In genomic region chr2:1601064-1601405, GRCh38 we compare ENCODE assay signal across 26 cellular contexts.
DNase-seq lines count a peak whose midpoint lies in the region; ATAC-seq and TF ChIP-seq lines count a peak whose summit lies in the region.
"Had no signal": no experiment of that assay in that cellular context is flagged by ENCODE, and none has a peak within 500 bp of the region (broad histone marks: within the 10 kb centered on the region; RNA-seq: fewer than 3 reads in every experiment).

No MANE protein-coding gene starts in this region.

- H3K9me3 Mint-ChIP-seq in naive thymus-derived CD8-positive, alpha-beta T cell = no peaks in the 10 kb centered on the region
- no peaks in the 10 kb centered on the region for H3K9me3 Mint-ChIP-seq in CD8-positive, alpha-beta T cell
- H3K9me3 Mint-ChIP-seq: activated CD8-positive, alpha-beta T cell treated with anti-CD3 and anti-CD28 coated beads for 36 hours; mesothelial cell of epicardium; stimulated activated naive CD8-positive, alpha-beta T cell treated with anti-CD3 and anti-CD28 coated beads, Interleukin-15, amount 100 ng/mL, for 72 hours had no signal

- H3K4me3 Mint-ChIP-seq in naive thymus-derived CD8-positive, alpha-beta T cell = no peak overlapping the region
- no peak overlapping the region for H3K4me3 Mint-ChIP-seq in CD8-positive, alpha-beta T cell
- H3K4me3 Mint-ChIP-seq: activated CD8-positive, alpha-beta T cell treated with anti-CD3 and anti-CD28 coated beads for 36 hours; mesothelial cell of epicardium; stimulated activated naive CD8-positive, alpha-beta T cell treated with anti-CD3 and anti-CD28 coated beads, Interleukin-15, amount 100 ng/mL, for 72 hours had no signal

- no peak overlapping the region for H3K27ac Mint-ChIP-seq in naive thymus-derived CD8-positive, alpha-beta T cell
- no peak overlapping the region for H3K27ac Mint-ChIP-seq in CD8-positive, alpha-beta T cell
- H3K27ac Mint-ChIP-seq: activated CD8-positive, alpha-beta T cell treated with anti-CD3 and anti-CD28 coated beads for 36 hours; mesothelial cell of epicardium; stimulated activated naive CD8-positive, alpha-beta T cell treated with anti-CD3 and anti-CD28 coated beads, Interleukin-15, amount 100 ng/mL, for 72 hours had no signal

- CTCF ChIA-PET in CD8-positive, alpha-beta T cell (lab: Charles Lee) = no interaction called here

- peak; percentile 12 for DNase-seq in activated effector memory CD4-positive, alpha-beta T cell treated with anti-CD3 and anti-CD28 coated beads, Interleukin-2, amount 50 U/mL, for 16 hours
- no peak for DNase-seq in activated effector memory CD4-positive, alpha-beta T cell treated with Interleukin-2 at 50 U/mL for 16 hours
- DNase-seq in RWPE2 (ENCODE audit: low spot score) = peak; percentile 48
- DNase-seq in left colon = peak in 1 of 2 donors; percentile 18
- DNase-seq in suprapubic skin (ENCODE audit: low spot score in 2 of 2) = peak; percentile 32 to 46
- no peak for DNase-seq in naive thymus-derived CD8-positive, alpha-beta T cell
- DNase-seq in NCI-H1436 treated with DMSO at 0.1 percent for 48 hours (lab: John Stamatoyannopoulos, UW) = no peak
- DNase-seq in CD8-positive, alpha-beta T cell = no peak
- DNase-seq: activated CD8-positive, alpha-beta T cell treated with anti-CD3 and anti-CD28 coated beads for 36 hours; activated naive CD4-positive, alpha-beta T cell treated with Interleukin-2 at 50 U/mL for 16 hours; caudate nucleus; kidney glomerular epithelial cell; MV-4-11; NCI-H187; NCI-H2227 treated with DMSO at 0.1 percent for 48 hours; NCI-H82; spleen; stimulated activated CD4-positive, alpha-beta T cell treated with anti-CD3 and anti-CD28 coated beads, Interleukin-4, amount 100 ng/mL, for 24 hours; stimulated activated naive CD8-positive, alpha-beta T cell treated with anti-CD3 and anti-CD28 coated beads, Interleukin-15, amount 100 ng/mL, for 72 hours; T1000 had no signal

- ATAC-seq in RWPE2 (ENCODE audit: low read depth) (peak; percentile 43), left colon (peak; percentile 61)
- no peak for ATAC-seq in naive thymus-derived CD8-positive, alpha-beta T cell
- ATAC-seq in CD8-positive, alpha-beta T cell = no peak
- ATAC-seq: activated CD4-positive, CD25-positive, alpha-beta regulatory T cell treated with anti-CD3 and anti-CD28 coated beads, Interleukin-2, amount 50 U/mL, for 24 hours; activated CD8-positive, alpha-beta T cell treated with anti-CD3 and anti-CD28 coated beads for 36 hours; K562; stimulated activated naive CD8-positive, alpha-beta T cell treated with anti-CD3 and anti-CD28 coated beads, Interleukin-15, amount 100 ng/mL, for 72 hours had no signal

- no peak overlapping the region for H3K4me3 ChIP-seq in RWPE2 (ENCODE audit: severe bottlenecking)
- no peak overlapping the region for H3K4me3 ChIP-seq in suprapubic skin
- H3K4me3 ChIP-seq in CD8-positive, alpha-beta T cell (ENCODE audit: low read depth, low read length) = no peak overlapping the region
- H3K4me3 ChIP-seq: dorsolateral prefrontal cortex, K562, spleen had no signal

- H3K27me3 ChIP-seq in RWPE2 (ENCODE audit: insufficient read depth, poor library complexity, severe bottlenecking) = no peaks in the 10 kb centered on the region
- no peaks in the 10 kb centered on the region for H3K27me3 ChIP-seq in suprapubic skin
- no peaks in the 10 kb centered on the region for H3K27me3 ChIP-seq in CD8-positive, alpha-beta T cell (ENCODE audit: insufficient read depth, low read length)

- H3K27me3 Mint-ChIP-seq in naive thymus-derived CD8-positive, alpha-beta T cell = peaks cover 3 to 22% (median 8%) of the 10 kb centered on the region in 5 donors
- peaks cover 6% of the 10 kb centered on the region for H3K27me3 Mint-ChIP-seq in CD8-positive, alpha-beta T cell (ENCODE audit: low read depth)
- H3K27me3 Mint-ChIP-seq: activated CD8-positive, alpha-beta T cell treated with anti-CD3 and anti-CD28 coated beads for 36 hours; stimulated activated naive CD8-positive, alpha-beta T cell treated with anti-CD3 and anti-CD28 coated beads, Interleukin-15, amount 100 ng/mL, for 72 hours had no signal

- POLR2A ChIA-PET in naive thymus-derived CD8-positive, alpha-beta T cell (lab: Charles Lee) = no interaction called here
- POLR2A ChIA-PET in CD8-positive, alpha-beta T cell (lab: Charles Lee) = no interaction called here

- H3K36me3 ChIP-seq in RWPE2 (ENCODE audit: low read depth) (no peaks in the 10 kb centered on the region), suprapubic skin (no peaks in the 10 kb centered on the region)
- H3K36me3 ChIP-seq in CD8-positive, alpha-beta T cell (ENCODE audit: insufficient read depth, low read length) = no peaks in the 10 kb centered on the region
- H3K36me3 ChIP-seq: spleen had no signal

- no peak for TF ChIP-seq EP300 in suprapubic skin (IDR thresholded peaks at IDR 0.05)

- H3K27ac ChIP-seq in RWPE2 (ENCODE audit: poor library complexity, severe bottlenecking) (no peak overlapping the region), suprapubic skin (no peak overlapping the region)
- H3K27ac ChIP-seq in CD8-positive, alpha-beta T cell (ENCODE audit: low read depth, low read length) = no peak overlapping the region
- H3K27ac ChIP-seq: 22Rv1, dorsolateral prefrontal cortex, epithelial cell of prostate, spleen had no signal

- WGBS in suprapubic skin = 39% methylated on average over 2 of the region's 5 CpGs

- no peaks in the 10 kb centered on the region for H3K4me1 ChIP-seq in RWPE2 (ENCODE audit: insufficient read depth, poor library complexity, severe bottlenecking)
- H3K4me1 ChIP-seq in suprapubic skin = peaks cover 21% of the 10 kb centered on the region
- H3K4me1 ChIP-seq in CD8-positive, alpha-beta T cell (ENCODE audit: insufficient read depth, low read length) = no peaks in the 10 kb centered on the region

- no peak for TF ChIP-seq POLR2A in suprapubic skin (IDR thresholded peaks at IDR 0.05)

- TF ChIP-seq CTCF in RWPE2 (IDR thresholded peaks at IDR 0.05; ENCODE audit: poor library complexity, severe bottlenecking) (no peak), suprapubic skin (IDR thresholded peaks at IDR 0.05) (no peak)
- TF ChIP-seq CTCF in CD8-positive, alpha-beta T cell (IDR thresholded peaks at IDR 0.05) = no peak

- H3K9me3 ChIP-seq in RWPE2 (ENCODE audit: severe bottlenecking) (no peaks in the 10 kb centered on the region), suprapubic skin (no peaks in the 10 kb centered on the region)
- H3K9me3 ChIP-seq in CD8-positive, alpha-beta T cell (ENCODE audit: low read length) = no peaks in the 10 kb centered on the region
- H3K9me3 ChIP-seq: spleen had no signal

- intact Hi-C loops in left colon (cut with DNase I, micrococcal nuclease) = no loop called here
- intact Hi-C loops in CD8-positive, alpha-beta T cell (cut with DNase I, micrococcal nuclease) = no loop called here

- no peaks in the 10 kb centered on the region for H3K4me1 Mint-ChIP-seq in naive thymus-derived CD8-positive, alpha-beta T cell
- no peaks in the 10 kb centered on the region for H3K4me1 Mint-ChIP-seq in CD8-positive, alpha-beta T cell (ENCODE audit: low read depth)
- H3K4me1 Mint-ChIP-seq: mesothelial cell of epicardium; stimulated activated naive CD8-positive, alpha-beta T cell treated with anti-CD3 and anti-CD28 coated beads, Interleukin-15, amount 100 ng/mL, for 72 hours had no signal

- no peaks in the 10 kb centered on the region for H3K36me3 Mint-ChIP-seq in naive thymus-derived CD8-positive, alpha-beta T cell
- H3K36me3 Mint-ChIP-seq in CD8-positive, alpha-beta T cell = no peaks in the 10 kb centered on the region
- H3K36me3 Mint-ChIP-seq: mesothelial cell of epicardium had no signal

Comparison
In these comparisons a context has a peak if more than half of its experiments do, and no peak if none do; other contexts are left out.
1. DNase-seq: peak in activated effector memory CD4-positive, alpha-beta T cell treated with anti-CD3 and anti-CD28 coated beads, Interleukin-2, amount 50 U/mL, for 16 hours (single experiment), RWPE2 (single experiment) and suprapubic skin (2 of 2); none in activated effector memory CD4-positive, alpha-beta T cell treated with Interleukin-2 at 50 U/mL for 16 hours (single experiment), naive thymus-derived CD8-positive, alpha-beta T cell (0 of 10), NCI-H1436 treated with DMSO at 0.1 percent for 48 hours (single experiment) and CD8-positive, alpha-beta T cell (0 of 7).
2. ATAC-seq: peak in RWPE2 (single experiment) and left colon (single experiment); none in naive thymus-derived CD8-positive, alpha-beta T cell (0 of 2) and CD8-positive, alpha-beta T cell (single experiment).